Comparison of ENCODE assay signal across 11 cellular contexts in genomic region chr20:47278907-47279348, GRCh38.
DNase-seq lines count a peak whose midpoint lies in the region; ATAC-seq, FAIRE-seq and TF ChIP-seq lines count a peak whose summit lies in the region.
"Had no signal": no experiment of that assay in that cellular context is flagged by ENCODE, and none has a peak within 500 bp of the region (broad histone marks: within the 10 kb centered on the region; RNA-seq: fewer than 3 reads in every experiment).

No MANE protein-coding gene starts in this region.

- H3K27ac Mint-ChIP-seq in stimulated activated naive CD8-positive, alpha-beta T cell treated with anti-CD3 and anti-CD28 coated beads, Interleukin-15, Interleukin-2, amounts not matched to agents 100 ng/mL and 50 ng/mL, for 24 hours, result peak overlapping the region; percentile 37
- H3K27ac Mint-ChIP-seq in CD8-positive, alpha-beta memory T cell, result peak overlapping the region in 1 of 8 donors; percentile 85

- no TSS peak for BruUV-seq in K562 (replicated peaks; lab: Mats Ljungman, UMichigan)

- H3K4me3 ChIP-seq in K562, result no peak overlapping the region
- no peak overlapping the region for H3K4me3 ChIP-seq in CD8-positive, alpha-beta memory T cell (ENCODE audit: low read length)

- no peak overlapping the region for H2AFZ ChIP-seq in K562 (ENCODE audit: low read depth, low read length)

- peak; percentile 65 for FAIRE-seq in K562 (lab: Jason Lieb, UNC)

- peaks cover 10% of the 10 kb centered on the region for H4K20me1 ChIP-seq in K562 (replicated peaks; ENCODE audit: control insufficient read depth, insufficient read depth, low read length)

- no peak overlapping the region for H3K4me2 ChIP-seq in K562 (ENCODE audit: insufficient read depth, low read length)

- POLR2A ChIA-PET in K562 (lab: Yijun Ruan, JAX), result interaction anchor here (0.7 to 1.2 kb wide), 3 partner anchors 8 to 107 kb away, joined by 3 to 4 read pairs (median 3); no protein-coding TSS in a partner anchor
- POLR2A ChIA-PET in CD8-positive, alpha-beta memory T cell (lab: Charles Lee), result no interaction called here

- H3K9me1 ChIP-seq in K562 (ENCODE audit: control insufficient read depth, insufficient read depth, low read length), result no peaks in the 10 kb centered on the region

- H3K36me3 ChIP-seq in K562 (ENCODE audit: control insufficient read depth, insufficient read depth, low read length), result peaks cover 99% of the 10 kb centered on the region
- peaks cover 40% of the 10 kb centered on the region for H3K36me3 ChIP-seq in CD8-positive, alpha-beta memory T cell (ENCODE audit: insufficient read depth, low read length)

- peaks cover 91% of the 10 kb centered on the region for H3K79me2 ChIP-seq in K562 (ENCODE audit: control insufficient read depth, insufficient read depth, low read length)

- H3K27me3 Mint-ChIP-seq in stimulated activated naive CD8-positive, alpha-beta T cell treated with anti-CD3 and anti-CD28 coated beads, Interleukin-15, Interleukin-2, amounts not matched to agents 100 ng/mL and 50 ng/mL, for 24 hours, result no peaks in the 10 kb centered on the region
- H3K27me3 Mint-ChIP-seq in CD8-positive, alpha-beta memory T cell, result no peaks in the 10 kb centered on the region

- H3K27ac ChIP-seq in K562 (ENCODE audit: extremely low read depth, low read depth, low read length), result peak overlapping the region; percentile 30; the same call in 2 of the 3 replicates
- no peak overlapping the region for H3K27ac ChIP-seq in CD8-positive, alpha-beta memory T cell (ENCODE audit: low read depth, low read length)

- H3K9ac ChIP-seq in K562 (ENCODE audit: insufficient read depth in 1 of 2, low read depth in 2 of 2, low read length in 2 of 2), result no peak overlapping the region; a peak in 1 of 4 replicates

- no peak; the same call in 1 of the 2 replicates for TF ChIP-seq POLR2A in K562 (conservative IDR thresholded peaks at IDR 0.05)

- no peaks in the 10 kb centered on the region for H3K27me3 ChIP-seq in K562 (ENCODE audit: control insufficient read depth in 2 of 2, insufficient read depth in 2 of 2, low read length in 2 of 2)
- no peaks in the 10 kb centered on the region for H3K27me3 ChIP-seq in CD8-positive, alpha-beta memory T cell (ENCODE audit: insufficient read depth, low read length, poor library complexity, severe bottlenecking)

- 70% methylated on average over 8 of the region's 8 CpGs for WGBS in K562 (ENCODE audit: insufficient coverage, low coverage, missing lambda C conversion rate)

- no peak for TF ChIP-seq RAD21 in K562 (CRISPR knock-in tag; conservative IDR thresholded peaks at IDR 0.05 in 1 of 2, IDR thresholded peaks at IDR 0.05 in 1 of 2)

- in situ Hi-C loops in K562 (cut with MboI), result no loop called here

- TF ChIP-seq EP300 in K562 (IDR thresholded peaks at IDR 0.05; ENCODE audit: low read length), result no peak

- no peak overlapping the region for H3K4me3 Mint-ChIP-seq in stimulated activated naive CD8-positive, alpha-beta T cell treated with anti-CD3 and anti-CD28 coated beads, Interleukin-15, Interleukin-2, amounts not matched to agents 100 ng/mL and 50 ng/mL, for 24 hours
- H3K4me3 Mint-ChIP-seq in CD8-positive, alpha-beta memory T cell, result no peak overlapping the region

- peaks cover 5 to 17% of the 10 kb centered on the region in 2 experiments for H3K4me1 ChIP-seq in K562 (replicated peaks in 1 of 2; ENCODE audit: control insufficient read depth in 2 of 2, insufficient read depth in 2 of 2, low read length in 2 of 2)
- H3K4me1 ChIP-seq in CD8-positive, alpha-beta memory T cell (ENCODE audit: insufficient read depth, low read length), result no peaks in the 10 kb centered on the region

- intact Hi-C loops in K562 (cut with micrococcal nuclease), result no loop called here

- ATAC-seq in stimulated activated naive CD8-positive, alpha-beta T cell treated with anti-CD3 and anti-CD28 coated beads, Interleukin-15, Interleukin-2, amounts not matched to agents 100 U/mL and 50 U/mL, for 24 hours, result no peak
- no peak; the same call in 2 of the 3 replicates for ATAC-seq in K562
- ATAC-seq in GM19351 (IDR thresholded peaks at IDR 0.05; ENCODE audit: unreplicated experiment), result no peak
- no peak for ATAC-seq in HG02763 (IDR thresholded peaks at IDR 0.05; ENCODE audit: unreplicated experiment)
- no peak for ATAC-seq in HG03439 (IDR thresholded peaks at IDR 0.05; ENCODE audit: unreplicated experiment)

- peaks cover 34% of the 10 kb centered on the region for H3K4me1 Mint-ChIP-seq in stimulated activated naive CD8-positive, alpha-beta T cell treated with anti-CD3 and anti-CD28 coated beads, Interleukin-15, Interleukin-2, amounts not matched to agents 100 ng/mL and 50 ng/mL, for 24 hours (ENCODE audit: low read depth)
- H3K4me1 Mint-ChIP-seq in CD8-positive, alpha-beta memory T cell, result peaks cover 5 to 15% (median 10%) of the 10 kb centered on the region in 3 donors

- H3K36me3 Mint-ChIP-seq in stimulated activated naive CD8-positive, alpha-beta T cell treated with anti-CD3 and anti-CD28 coated beads, Interleukin-15, Interleukin-2, amounts not matched to agents 100 ng/mL and 50 ng/mL, for 24 hours (ENCODE audit: low read depth), result peaks cover 74% of the 10 kb centered on the region
- peaks cover 0 to 89% (median 25%) of the 10 kb centered on the region in 3 donors for H3K36me3 Mint-ChIP-seq in CD8-positive, alpha-beta memory T cell

- CTCF ChIA-PET in K562 (lab: Yijun Ruan, JAX; ENCODE audit: low intra/inter-chr PET ratio), result no interaction called here
- CTCF ChIA-PET in CD8-positive, alpha-beta memory T cell (lab: Charles Lee), result interaction anchor here (5.6 kb wide), 1 partner anchor 105 kb away, joined by 46 read pairs; no protein-coding TSS in a partner anchor

- no peaks in the 10 kb centered on the region for H3K9me3 Mint-ChIP-seq in stimulated activated naive CD8-positive, alpha-beta T cell treated with anti-CD3 and anti-CD28 coated beads, Interleukin-15, Interleukin-2, amounts not matched to agents 100 ng/mL and 50 ng/mL, for 24 hours
- peaks cover 0 to 1% (median 0%) of the 10 kb centered on the region in 5 donors for H3K9me3 Mint-ChIP-seq in CD8-positive, alpha-beta memory T cell

- no peak for TF ChIP-seq CTCF in K562 (IDR thresholded peaks at IDR 0.05 in 2 of 3, conservative IDR thresholded peaks at IDR 0.05 in 1 of 3; ENCODE audit: insufficient read depth in 2 of 3, low read depth in 1 of 3, low read length in 3 of 3)

- DNase-seq in stimulated activated naive CD8-positive, alpha-beta T cell treated with anti-CD3 and anti-CD28 coated beads, Interleukin-15, Interleukin-2, amounts not matched to agents 100 U/mL and 50 U/mL, for 24 hours, result no peak
- DNase-seq in K562 (ENCODE audit: extremely low read depth in 1 of 4, low spot score in 3 of 4), result peak; percentile 26 to 57 (median 54)
- DNase-seq in myocyte (ENCODE audit: low read depth), result peak; percentile 48
- DNase-seq in CD8-positive, alpha-beta memory T cell, result no peak
- DNase-seq: activated CD4-positive, alpha-beta T cell treated with anti-CD3 and anti-CD28 coated beads, Interleukin-2, amount 50 U/mL, for 4 hours; amygdala; H7 had no signal

- no peaks in the 10 kb centered on the region for H3K9me3 ChIP-seq in K562 (replicated peaks; ENCODE audit: control insufficient read depth, insufficient read depth, low read depth, low read length)
- no peaks in the 10 kb centered on the region for H3K9me3 ChIP-seq in CD8-positive, alpha-beta memory T cell (ENCODE audit: low read length)

TF ChIP-seq in K562, 482 proteins besides CTCF, POLR2A, EP300 and RAD21 (continues in another document):
- TF ChIP-seq MITF (IDR thresholded peaks at IDR 0.05) (no peak), NR2C1 (IDR thresholded peaks at IDR 0.05) (no peak), NR2C1 (tag; IDR thresholded peaks at IDR 0.05) (no peak), USF1 (CRISPR knock-in tag; IDR thresholded peaks at IDR 0.05) (0 out of 2 replicates have a peak, but pooled peaks have one; percentile 28), EGR1 (conservative IDR thresholded peaks at IDR 0.05) (peak; percentile 84)

Comparison
In these comparisons a context has a peak if more than half of its experiments do, and no peak if none do; other contexts are left out.
1. DNase-seq: peak in K562 (4 of 4) and myocyte (single experiment); none in stimulated activated naive CD8-positive, alpha-beta T cell treated with anti-CD3 and anti-CD28 coated beads, Interleukin-15, Interleukin-2, amounts not matched to agents 100 U/mL and 50 U/mL, for 24 hours (single experiment) and CD8-positive, alpha-beta memory T cell (0 of 5).